8 cellular contexts compared by ENCODE assay signal in the genomic region with DNA sequence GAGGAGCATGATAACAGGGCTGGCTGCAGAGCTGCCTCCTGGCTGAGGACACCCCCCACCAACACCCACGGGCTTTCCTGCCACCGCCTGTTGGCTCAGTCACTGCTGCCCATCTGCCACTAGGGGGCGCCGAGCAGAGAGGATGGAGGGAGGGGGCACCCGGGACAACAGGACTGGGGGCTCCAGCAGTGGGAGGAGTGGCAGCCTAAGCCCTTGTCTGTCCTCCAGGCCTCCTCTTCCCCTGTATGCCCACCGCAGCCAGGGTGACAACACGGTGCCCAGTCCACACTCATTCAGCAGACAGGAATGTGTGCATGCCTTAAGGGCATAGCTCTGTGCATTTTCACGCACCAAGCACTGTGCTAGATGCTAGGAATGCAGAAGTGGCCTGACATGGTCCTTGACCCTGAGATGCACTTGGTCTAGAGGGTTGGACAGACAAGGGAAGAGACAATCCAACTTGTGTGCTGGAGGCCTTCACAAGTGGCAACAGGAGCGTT.
DNase-seq lines count a peak whose midpoint lies in the region; ATAC-seq, FAIRE-seq and TF ChIP-seq lines count a peak whose summit lies in the region.

No MANE protein-coding gene starts in this region.

- peaks cover 12% of the 10 kb centered on the region for H3K4me1 ChIP-seq in mammary epithelial cell (ENCODE audit: insufficient read depth, low read length)
- no peaks in the 10 kb centered on the region for H3K4me1 ChIP-seq in mucosa of descending colon (ENCODE audit: low read depth)

- no peak overlapping the region for H3K4me2 ChIP-seq in mammary epithelial cell (ENCODE audit: insufficient read depth, low read depth, low read length)

- H2AFZ ChIP-seq in mammary epithelial cell (ENCODE audit: low read depth, low read length) = no peak overlapping the region

- H3K4me3 ChIP-seq in mammary epithelial cell (replicated peaks in 1 of 3; ENCODE audit: insufficient read depth in 1 of 3, low read depth in 2 of 3, low read length in 3 of 3) (no peak overlapping the region), mucosa of descending colon (no peak overlapping the region)

- peak; percentile 7 for DNase-seq in NK-92 treated with Interleukin-12 subunit alpha and Interleukin-12 subunit beta, amount 100 ng/mL, for 24 hours (lab: John Stamatoyannopoulos, UW)
- no peak for DNase-seq in NK-92 (lab: John Stamatoyannopoulos, UW; ENCODE audit: unreplicated experiment)
- peak; percentile 32 for DNase-seq in UCSD-AML1 (lab: John Stamatoyannopoulos, UW; ENCODE audit: unreplicated experiment)
- peak; percentile 27 for DNase-seq in mammary epithelial cell
- peak in 2 of 3 donors; percentile 12 to 39 for DNase-seq in mucosa of descending colon
- DNase-seq in urothelium cell line (ENCODE audit: low spot score) = peak; percentile 18
- DNase-seq in NCI-H774 (lab: John Stamatoyannopoulos, UW) = no peak
- DNase-seq in NCI-H524 treated with DMSO at 0.1 percent for 48 hours (lab: John Stamatoyannopoulos, UW) = no peak

- no peak overlapping the region for H3K9ac ChIP-seq in mammary epithelial cell (ENCODE audit: insufficient read depth, low read length)

- intact Hi-C loops in mammary epithelial cell (cut with micrococcal nuclease) (no loop called here), mucosa of descending colon (cut with DNase I, micrococcal nuclease) (no loop called here)

- CTCF ChIA-PET in mammary epithelial cell (lab: Charles Lee; ENCODE audit: low non-redundant PET) = interaction anchor here (0.7 kb wide), 1 partner anchor 59 kb away, joined by 4 read pairs; no protein-coding TSS in a partner anchor

- no peaks in the 10 kb centered on the region for H4K20me1 ChIP-seq in mammary epithelial cell (ENCODE audit: insufficient read depth, low read length)

- BruUV-seq in mammary epithelial cell (replicated peaks; lab: Mats Ljungman, UMichigan) = no TSS peak

- H3K36me3 ChIP-seq in mammary epithelial cell (ENCODE audit: insufficient read depth, low read length) (no peaks in the 10 kb centered on the region), mucosa of descending colon (ENCODE audit: low read depth) (no peaks in the 10 kb centered on the region)

- H3K27ac ChIP-seq in mammary epithelial cell (ENCODE audit: insufficient read depth, low read depth, low read length) = no peak overlapping the region

- H3K9me3 ChIP-seq in mammary epithelial cell (replicated peaks; ENCODE audit: insufficient read depth, low read length) (no peaks in the 10 kb centered on the region), mucosa of descending colon (no peaks in the 10 kb centered on the region)

- TF ChIP-seq CTCF in mammary epithelial cell (conservative IDR thresholded peaks at IDR 0.05 in 1 of 2, IDR thresholded peaks at IDR 0.05 in 1 of 2; ENCODE audit: extremely low read depth in 1 of 2, insufficient read depth in 1 of 2, low read depth in 1 of 2, low read length in 2 of 2) (peak; percentile 40 to 60), mucosa of descending colon (IDR thresholded peaks at IDR 0.05) (peak; percentile 9)

- in situ Hi-C loops in mammary epithelial cell (cut with MboI; ENCODE audit: low sequenced_read_pairs in 2 of 2) = loop anchor here in 1 of 2 donors (25.0 kb wide), 1 partner anchor 694 kb away; no protein-coding TSS in a partner anchor

- no peaks in the 10 kb centered on the region for H3K27me3 ChIP-seq in mammary epithelial cell (ENCODE audit: insufficient read depth, low read length)

- dilution Hi-C loops in mammary epithelial cell (cut with HindIII; ENCODE audit: low sequenced_read_pairs) = no loop called here

- no peaks in the 10 kb centered on the region for H3K79me2 ChIP-seq in mammary epithelial cell (ENCODE audit: insufficient read depth, low read length)

- FAIRE-seq in urothelium cell line (lab: Jason Lieb, UNC) = no peak

- WGBS in mammary epithelial cell (ENCODE audit: low coverage, missing lambda C conversion rate) = 43% methylated on average over 7 of the region's 9 CpGs

- peak; percentile 51 for ATAC-seq in mucosa of descending colon

Comparison
In these comparisons a context has a peak if more than half of its experiments do, and no peak if none do; other contexts are left out.
1. DNase-seq: peak in NK-92 treated with Interleukin-12 subunit alpha and Interleukin-12 subunit beta, amount 100 ng/mL, for 24 hours (single experiment), UCSD-AML1 (single experiment), mammary epithelial cell (single experiment), mucosa of descending colon (2 of 3) and urothelium cell line (single experiment); none in NK-92 (single experiment), NCI-H774 (single experiment) and NCI-H524 treated with DMSO at 0.1 percent for 48 hours (single experiment).